In the genomic region with DNA sequence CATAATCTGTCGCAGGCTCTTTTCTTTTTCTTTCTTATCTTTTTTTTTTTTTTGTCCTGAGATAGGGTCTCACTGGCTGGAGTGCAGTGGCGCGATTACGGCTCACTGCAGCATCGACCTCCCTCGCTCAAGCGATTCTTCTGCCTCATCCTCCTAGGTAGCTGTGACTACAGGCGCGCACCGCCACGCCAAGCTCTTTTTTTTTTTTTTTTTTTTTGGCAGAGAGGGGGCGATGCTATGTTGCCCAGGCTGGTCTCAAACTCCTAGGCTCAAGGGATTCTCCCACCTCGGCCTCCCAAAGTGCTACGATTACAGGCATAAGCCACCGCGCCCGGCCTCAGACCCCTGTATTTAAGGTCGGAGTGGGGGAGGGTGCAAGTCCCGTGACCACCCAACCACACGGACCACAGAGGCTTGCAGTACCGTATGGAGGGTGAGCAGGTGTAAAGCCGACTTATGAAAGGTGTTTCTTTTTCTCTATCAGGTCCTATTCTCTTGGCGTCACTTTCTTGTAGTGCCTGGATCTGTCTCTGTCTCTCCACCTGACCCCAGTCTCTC, we compare ENCODE assay signal across 11 cellular contexts. TPM values are rescaled to one million over a fixed set of nuclear protein-coding genes. Genes with fewer than 3 reads are reported as not detected.
DNase-seq lines count a peak whose midpoint lies in the region; TF ChIP-seq lines count a peak whose summit lies in the region.
"Had no signal": no experiment of that assay in that cellular context is flagged by ENCODE, and none has a peak within 500 bp of the region (broad histone marks: within the 10 kb centered on the region; RNA-seq: fewer than 3 reads in every experiment).

No MANE protein-coding gene starts in this region.

- no peaks in the 10 kb centered on the region for H3K27me3 ChIP-seq in OCI-LY3 (ENCODE audit: low read depth, low read length)
- H3K27me3 ChIP-seq in rectal smooth muscle tissue (ENCODE audit: control insufficient read depth, insufficient read depth, low read length), result no peaks in the 10 kb centered on the region
- H3K27me3 ChIP-seq: thyroid gland had no signal

- CTCF ChIA-PET in activated CD4-positive, alpha-beta T cell treated with anti-CD3 and anti-CD28 coated beads, Interleukin-2, amount 10 ng/mL, durations not matched to agents 7 days and 5 days (lab: Charles Lee), result interaction anchor here (1.1 kb wide), 1 partner anchor 39 kb away, joined by 5 read pairs; no protein-coding TSS in a partner anchor
- CTCF ChIA-PET in OCI-LY7 (lab: Charles Lee; ENCODE audit: unreplicated experiment), result no interaction called here

- H3K36me3 ChIP-seq in OCI-LY3 (replicated peaks; ENCODE audit: low read depth, low read length) (peaks cover 37% of the 10 kb centered on the region), rectal smooth muscle tissue (ENCODE audit: control insufficient read depth, insufficient read depth, low read length) (no peaks in the 10 kb centered on the region), OCI-LY7 (ENCODE audit: insufficient read depth, low read length) (no peaks in the 10 kb centered on the region)
- H3K36me3 ChIP-seq: thyroid gland had no signal

- H3K27ac ChIP-seq in OCI-LY3 (ENCODE audit: low read length) (peak overlapping the region; percentile 79; the same call in 1 of the 2 replicates), rectal smooth muscle tissue (ENCODE audit: low read depth, low read length) (no peak overlapping the region), OCI-LY7 (ENCODE audit: low read depth, low read length, poor library complexity, severe bottlenecking) (no peak overlapping the region)
- H3K27ac ChIP-seq: thyroid gland had no signal

- POLR2A ChIA-PET in activated CD4-positive, alpha-beta T cell treated with anti-CD3 and anti-CD28 coated beads, Interleukin-2, amount 10 ng/mL, durations not matched to agents 7 days and 5 days (lab: Charles Lee), result no interaction called here
- POLR2A ChIA-PET in OCI-LY7 (lab: Charles Lee), result interaction anchor here (0.5 to 0.6 kb wide), 2 partner anchors 32 to 710 kb away, joined by 3 read pairs; no protein-coding TSS in a partner anchor

- peak overlapping the region; percentile 83 for H3K4me3 Mint-ChIP-seq in activated CD4-positive, alpha-beta T cell treated with anti-CD3 and anti-CD28 coated beads, Interleukin-2, amount 10 ng/mL, durations not matched to agents 7 days and 5 days

- H3K4me1 Mint-ChIP-seq in activated CD4-positive, alpha-beta T cell treated with anti-CD3 and anti-CD28 coated beads, Interleukin-2, amount 10 ng/mL, durations not matched to agents 7 days and 5 days, result peaks cover 33% of the 10 kb centered on the region

- no TSS peak for BruUV-seq in OCI-LY7 (replicated peaks; lab: Mats Ljungman, UMichigan)

- H3K4me1 ChIP-seq in OCI-LY3 (ENCODE audit: low read length) (peaks cover 11% of the 10 kb centered on the region), rectal smooth muscle tissue (ENCODE audit: control insufficient read depth, insufficient read depth, low read length) (no peaks in the 10 kb centered on the region), OCI-LY7 (ENCODE audit: insufficient read depth, low read length, poor library complexity, severe bottlenecking) (peaks cover 16% of the 10 kb centered on the region)

- peaks cover 18% of the 10 kb centered on the region; the same call in 1 of the 2 replicates for H4K20me1 ChIP-seq in OCI-LY3 (ENCODE audit: insufficient read depth, low read length)
- no peaks in the 10 kb centered on the region for H4K20me1 ChIP-seq in OCI-LY7 (ENCODE audit: insufficient read depth, low read length)

- H3K9me2 ChIP-seq in OCI-LY7 (ENCODE audit: insufficient read depth, low read length), result no peaks in the 10 kb centered on the region

- H3K4me2 ChIP-seq in OCI-LY3 (ENCODE audit: low read length), result peak overlapping the region; percentile 79
- H3K4me2 ChIP-seq in OCI-LY7 (ENCODE audit: low read length), result no peak overlapping the region

- H3K36me3 Mint-ChIP-seq in activated CD4-positive, alpha-beta T cell treated with anti-CD3 and anti-CD28 coated beads, Interleukin-2, amount 10 ng/mL, durations not matched to agents 7 days and 5 days (ENCODE audit: low read depth), result peaks cover 15% of the 10 kb centered on the region

- intact Hi-C loops in OCI-LY7 (cut with micrococcal nuclease; ENCODE audit: unreplicated experiment), result no loop called here

- H3K27me3 Mint-ChIP-seq in activated CD4-positive, alpha-beta T cell treated with anti-CD3 and anti-CD28 coated beads, Interleukin-2, amount 10 ng/mL, durations not matched to agents 7 days and 5 days, result no peaks in the 10 kb centered on the region

- H3K4me3 ChIP-seq in OCI-LY3 (ENCODE audit: low read length) (peak overlapping the region; percentile 87), epithelial cell of esophagus (ENCODE audit: low read length) (peak overlapping the region; percentile 97), rectal smooth muscle tissue (ENCODE audit: low read length) (peak overlapping the region; percentile 1), OCI-LY7 (ENCODE audit: low read depth, low read length, poor library complexity, severe bottlenecking) (no peak overlapping the region)

- TF ChIP-seq CTCF in OCI-LY3 (IDR thresholded peaks at IDR 0.05; ENCODE audit: low read depth, low read length), result no peak
- TF ChIP-seq CTCF in epithelial cell of esophagus (IDR thresholded peaks at IDR 0.05; ENCODE audit: insufficient read depth, low read depth, low read length, missing control alignments), result no peak
- no peak for TF ChIP-seq CTCF in OCI-LY7 (conservative IDR thresholded peaks at IDR 0.05; ENCODE audit: low read length)

- H3K79me2 ChIP-seq in OCI-LY3 (ENCODE audit: low read length) (peaks cover 22% of the 10 kb centered on the region), OCI-LY7 (ENCODE audit: insufficient read depth, low read depth, low read length) (no peaks in the 10 kb centered on the region)

- H3K27ac Mint-ChIP-seq in activated CD4-positive, alpha-beta T cell treated with anti-CD3 and anti-CD28 coated beads, Interleukin-2, amount 10 ng/mL, durations not matched to agents 7 days and 5 days, result peak overlapping the region; percentile 3

- H3K9ac ChIP-seq in OCI-LY3 (ENCODE audit: low read length), result peak overlapping the region; percentile 92; the same call in 1 of the 2 replicates
- H3K9ac ChIP-seq in rectal smooth muscle tissue (ENCODE audit: low read length), result no peak overlapping the region

- no peaks in the 10 kb centered on the region for H3K9me3 Mint-ChIP-seq in activated CD4-positive, alpha-beta T cell treated with anti-CD3 and anti-CD28 coated beads, Interleukin-2, amount 10 ng/mL, durations not matched to agents 7 days and 5 days

- H3K9me3 ChIP-seq in OCI-LY3 (ENCODE audit: insufficient read depth, low read length) (no peaks in the 10 kb centered on the region), OCI-LY7 (ENCODE audit: low read length) (no peaks in the 10 kb centered on the region)
- H3K9me3 ChIP-seq: thyroid gland had no signal

- no peak for DNase-seq in activated CD4-positive, alpha-beta T cell treated with anti-CD3 and anti-CD28 coated beads, Interleukin-2, amount 10 ng/mL, durations not matched to agents 7 days and 5 days
- no peak for DNase-seq in activated CD4-positive, alpha-beta T cell treated with anti-CD3 and anti-CD28 coated beads for 1 hour
- DNase-seq in epithelial cell of esophagus (ENCODE audit: low read depth) (no peak), OCI-LY7 (ENCODE audit: low spot score) (no peak), NCI-H1048 (lab: John Stamatoyannopoulos, UW) (no peak), EL (no peak)
- DNase-seq: activated gamma-delta T cell treated with Interleukin-2 at 50 U/mL for 16 hours, NCI-H2227 treated with DMSO at 0.1 percent for 48 hours, thyroid gland had no signal

- H2AFZ ChIP-seq in OCI-LY3 (ENCODE audit: low read depth, low read length) (no peak overlapping the region), OCI-LY7 (ENCODE audit: low read length) (no peak overlapping the region)

RNA-seq across cellular contexts. Expression of gene PHLDB3, which starts 2.0 kb away (rescaled TPM):
- total RNA-seq in activated CD4-positive, alpha-beta T cell treated with anti-CD3 and anti-CD28 coated beads, Interleukin-2, amount 10 ng/mL, durations not matched to agents 7 days and 5 days, result 10 to 100 TPM; 11.9 to 18.6 TPM
- 12.9 and 20.6 TPM in 2 replicates for total RNA-seq in OCI-LY7 (2014; rRNA removed; shearing (Covaris generic))
- total RNA-seq in OCI-LY7 (2022), result 6.0 and 9.9 TPM in 2 replicates

RNA-seq across cellular contexts. Expression of gene ETHE1, which starts 24.5 kb away (rescaled TPM):
- total RNA-seq in activated CD4-positive, alpha-beta T cell treated with anti-CD3 and anti-CD28 coated beads, Interleukin-2, amount 10 ng/mL, durations not matched to agents 7 days and 5 days, result 10 to 100 TPM; 66.8 to 73.7 TPM
- total RNA-seq in OCI-LY7 (2014; rRNA removed; shearing (Covaris generic)), result 1.7 and 5.7 TPM in 2 replicates
- total RNA-seq in OCI-LY7 (2022), result 6.2 and 6.4 TPM in 2 replicates

RNA-seq across cellular contexts. Expression of gene ZNF575, which starts 30.5 kb away (rescaled TPM):
- total RNA-seq in activated CD4-positive, alpha-beta T cell treated with anti-CD3 and anti-CD28 coated beads, Interleukin-2, amount 10 ng/mL, durations not matched to agents 7 days and 5 days, result 1 to 10 TPM; 6.2 to 6.3 TPM
- total RNA-seq in OCI-LY7 (2014; rRNA removed; shearing (Covaris generic)), result not detected in 2 replicates
- 2.0 and 2.7 TPM in 2 replicates for total RNA-seq in OCI-LY7 (2022)

RNA-seq across cellular contexts. Expression of gene LYPD3, which starts 37.1 kb away (rescaled TPM):
- total RNA-seq in activated CD4-positive, alpha-beta T cell treated with anti-CD3 and anti-CD28 coated beads, Interleukin-2, amount 10 ng/mL, durations not matched to agents 7 days and 5 days, result under 1 TPM; 0.73 to 0.84 TPM
- not detected in 2 replicates for total RNA-seq in OCI-LY7 (2014; rRNA removed; shearing (Covaris generic))
- 0.42 TPM in 1 of 2 replicates, not detected in the other for total RNA-seq in OCI-LY7 (2022)

Comparison
In these comparisons a context has a peak if more than half of its experiments do, and no peak if none do; other contexts are left out.
1. RNA of gene ETHE1, which starts 24.5 kb away (total RNA-seq): 66.8 to 73.7 TPM in activated CD4-positive, alpha-beta T cell treated with anti-CD3 and anti-CD28 coated beads, Interleukin-2, amount 10 ng/mL, durations not matched to agents 7 days and 5 days; 1.7 to 6.4 TPM in OCI-LY7; every median in the first group is over 4 times any median in the second.